Comparison of ENCODE assay signal across 2 cellular contexts in the genomic region with DNA sequence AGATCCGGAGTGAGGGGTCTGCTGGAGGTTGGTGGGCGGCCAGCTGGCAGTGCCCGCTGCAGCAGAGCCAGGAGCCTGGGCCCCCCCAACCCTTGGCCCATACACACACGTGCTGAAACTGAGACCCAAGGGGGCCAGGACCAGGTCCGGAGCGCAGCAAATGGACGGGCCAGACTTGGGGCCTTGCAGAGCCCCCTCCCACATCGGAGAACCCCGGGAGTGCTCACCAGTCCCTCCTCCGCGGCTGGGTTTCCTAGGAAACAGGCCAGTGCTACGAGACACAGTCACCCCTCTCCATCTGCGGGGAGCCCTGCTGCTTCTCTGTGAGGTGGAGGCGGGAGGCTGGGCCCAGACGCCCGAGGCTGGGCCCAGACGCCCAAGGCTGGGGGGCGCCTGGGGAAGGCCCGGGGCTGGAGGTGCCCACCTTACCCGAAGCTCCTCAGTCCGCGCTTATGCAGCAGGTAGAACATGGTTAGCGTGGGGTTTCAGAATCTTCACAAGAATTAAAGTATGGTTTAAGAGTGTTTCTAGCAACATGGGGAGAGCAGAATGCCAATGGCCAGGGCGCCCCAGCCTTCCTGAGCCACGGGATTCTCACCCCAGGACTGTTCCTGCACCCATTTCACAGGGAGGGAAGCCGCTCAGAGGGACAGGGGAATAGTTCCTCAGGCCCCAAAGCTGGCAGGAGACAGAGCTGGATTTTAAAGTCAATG.
TF ChIP-seq lines count a peak whose summit lies in the region.

No MANE protein-coding gene starts in this region.

TF ChIP-seq in GM23338, 12 proteins besides CTCF, POLR2A, EP300 and RAD21:
- no peak for TF ChIP-seq ZNF331 (CRISPR knock-in tag; IDR thresholded peaks at IDR 0.05; ENCODE audit: low read depth)
- TF ChIP-seq EZH2 (IDR thresholded peaks at IDR 0.05; ENCODE audit: low read depth, unreplicated experiment) = no peak
- no peak for TF ChIP-seq CREB1 (CRISPR knock-in tag; IDR thresholded peaks at IDR 0.05; ENCODE audit: low read depth)
- TF ChIP-seq POLR2AphosphoS5 (IDR thresholded peaks at IDR 0.05; ENCODE audit: low read depth) = no peak
- TF ChIP-seq, protein P1, sequence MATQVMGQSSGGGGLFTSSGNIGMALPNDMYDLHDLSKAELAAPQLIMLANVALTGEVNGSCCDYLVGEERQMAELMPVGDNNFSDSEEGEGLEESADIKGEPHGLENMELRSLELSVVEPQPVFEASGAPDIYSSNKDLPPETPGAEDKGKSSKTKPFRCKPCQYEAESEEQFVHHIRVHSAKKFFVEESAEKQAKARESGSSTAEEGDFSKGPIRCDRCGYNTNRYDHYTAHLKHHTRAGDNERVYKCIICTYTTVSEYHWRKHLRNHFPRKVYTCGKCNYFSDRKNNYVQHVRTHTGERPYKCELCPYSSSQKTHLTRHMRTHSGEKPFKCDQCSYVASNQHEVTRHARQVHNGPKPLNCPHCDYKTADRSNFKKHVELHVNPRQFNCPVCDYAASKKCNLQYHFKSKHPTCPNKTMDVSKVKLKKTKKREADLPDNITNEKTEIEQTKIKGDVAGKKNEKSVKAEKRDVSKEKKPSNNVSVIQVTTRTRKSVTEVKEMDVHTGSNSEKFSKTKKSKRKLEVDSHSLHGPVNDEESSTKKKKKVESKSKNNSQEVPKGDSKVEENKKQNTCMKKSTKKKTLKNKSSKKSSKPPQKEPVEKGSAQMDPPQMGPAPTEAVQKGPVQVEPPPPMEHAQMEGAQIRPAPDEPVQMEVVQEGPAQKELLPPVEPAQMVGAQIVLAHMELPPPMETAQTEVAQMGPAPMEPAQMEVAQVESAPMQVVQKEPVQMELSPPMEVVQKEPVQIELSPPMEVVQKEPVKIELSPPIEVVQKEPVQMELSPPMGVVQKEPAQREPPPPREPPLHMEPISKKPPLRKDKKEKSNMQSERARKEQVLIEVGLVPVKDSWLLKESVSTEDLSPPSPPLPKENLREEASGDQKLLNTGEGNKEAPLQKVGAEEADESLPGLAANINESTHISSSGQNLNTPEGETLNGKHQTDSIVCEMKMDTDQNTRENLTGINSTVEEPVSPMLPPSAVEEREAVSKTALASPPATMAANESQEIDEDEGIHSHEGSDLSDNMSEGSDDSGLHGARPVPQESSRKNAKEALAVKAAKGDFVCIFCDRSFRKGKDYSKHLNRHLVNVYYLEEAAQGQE (IDR thresholded peaks at IDR 0.05; ENCODE audit: unreplicated experiment) = no peak
- TF ChIP-seq, protein P2, sequence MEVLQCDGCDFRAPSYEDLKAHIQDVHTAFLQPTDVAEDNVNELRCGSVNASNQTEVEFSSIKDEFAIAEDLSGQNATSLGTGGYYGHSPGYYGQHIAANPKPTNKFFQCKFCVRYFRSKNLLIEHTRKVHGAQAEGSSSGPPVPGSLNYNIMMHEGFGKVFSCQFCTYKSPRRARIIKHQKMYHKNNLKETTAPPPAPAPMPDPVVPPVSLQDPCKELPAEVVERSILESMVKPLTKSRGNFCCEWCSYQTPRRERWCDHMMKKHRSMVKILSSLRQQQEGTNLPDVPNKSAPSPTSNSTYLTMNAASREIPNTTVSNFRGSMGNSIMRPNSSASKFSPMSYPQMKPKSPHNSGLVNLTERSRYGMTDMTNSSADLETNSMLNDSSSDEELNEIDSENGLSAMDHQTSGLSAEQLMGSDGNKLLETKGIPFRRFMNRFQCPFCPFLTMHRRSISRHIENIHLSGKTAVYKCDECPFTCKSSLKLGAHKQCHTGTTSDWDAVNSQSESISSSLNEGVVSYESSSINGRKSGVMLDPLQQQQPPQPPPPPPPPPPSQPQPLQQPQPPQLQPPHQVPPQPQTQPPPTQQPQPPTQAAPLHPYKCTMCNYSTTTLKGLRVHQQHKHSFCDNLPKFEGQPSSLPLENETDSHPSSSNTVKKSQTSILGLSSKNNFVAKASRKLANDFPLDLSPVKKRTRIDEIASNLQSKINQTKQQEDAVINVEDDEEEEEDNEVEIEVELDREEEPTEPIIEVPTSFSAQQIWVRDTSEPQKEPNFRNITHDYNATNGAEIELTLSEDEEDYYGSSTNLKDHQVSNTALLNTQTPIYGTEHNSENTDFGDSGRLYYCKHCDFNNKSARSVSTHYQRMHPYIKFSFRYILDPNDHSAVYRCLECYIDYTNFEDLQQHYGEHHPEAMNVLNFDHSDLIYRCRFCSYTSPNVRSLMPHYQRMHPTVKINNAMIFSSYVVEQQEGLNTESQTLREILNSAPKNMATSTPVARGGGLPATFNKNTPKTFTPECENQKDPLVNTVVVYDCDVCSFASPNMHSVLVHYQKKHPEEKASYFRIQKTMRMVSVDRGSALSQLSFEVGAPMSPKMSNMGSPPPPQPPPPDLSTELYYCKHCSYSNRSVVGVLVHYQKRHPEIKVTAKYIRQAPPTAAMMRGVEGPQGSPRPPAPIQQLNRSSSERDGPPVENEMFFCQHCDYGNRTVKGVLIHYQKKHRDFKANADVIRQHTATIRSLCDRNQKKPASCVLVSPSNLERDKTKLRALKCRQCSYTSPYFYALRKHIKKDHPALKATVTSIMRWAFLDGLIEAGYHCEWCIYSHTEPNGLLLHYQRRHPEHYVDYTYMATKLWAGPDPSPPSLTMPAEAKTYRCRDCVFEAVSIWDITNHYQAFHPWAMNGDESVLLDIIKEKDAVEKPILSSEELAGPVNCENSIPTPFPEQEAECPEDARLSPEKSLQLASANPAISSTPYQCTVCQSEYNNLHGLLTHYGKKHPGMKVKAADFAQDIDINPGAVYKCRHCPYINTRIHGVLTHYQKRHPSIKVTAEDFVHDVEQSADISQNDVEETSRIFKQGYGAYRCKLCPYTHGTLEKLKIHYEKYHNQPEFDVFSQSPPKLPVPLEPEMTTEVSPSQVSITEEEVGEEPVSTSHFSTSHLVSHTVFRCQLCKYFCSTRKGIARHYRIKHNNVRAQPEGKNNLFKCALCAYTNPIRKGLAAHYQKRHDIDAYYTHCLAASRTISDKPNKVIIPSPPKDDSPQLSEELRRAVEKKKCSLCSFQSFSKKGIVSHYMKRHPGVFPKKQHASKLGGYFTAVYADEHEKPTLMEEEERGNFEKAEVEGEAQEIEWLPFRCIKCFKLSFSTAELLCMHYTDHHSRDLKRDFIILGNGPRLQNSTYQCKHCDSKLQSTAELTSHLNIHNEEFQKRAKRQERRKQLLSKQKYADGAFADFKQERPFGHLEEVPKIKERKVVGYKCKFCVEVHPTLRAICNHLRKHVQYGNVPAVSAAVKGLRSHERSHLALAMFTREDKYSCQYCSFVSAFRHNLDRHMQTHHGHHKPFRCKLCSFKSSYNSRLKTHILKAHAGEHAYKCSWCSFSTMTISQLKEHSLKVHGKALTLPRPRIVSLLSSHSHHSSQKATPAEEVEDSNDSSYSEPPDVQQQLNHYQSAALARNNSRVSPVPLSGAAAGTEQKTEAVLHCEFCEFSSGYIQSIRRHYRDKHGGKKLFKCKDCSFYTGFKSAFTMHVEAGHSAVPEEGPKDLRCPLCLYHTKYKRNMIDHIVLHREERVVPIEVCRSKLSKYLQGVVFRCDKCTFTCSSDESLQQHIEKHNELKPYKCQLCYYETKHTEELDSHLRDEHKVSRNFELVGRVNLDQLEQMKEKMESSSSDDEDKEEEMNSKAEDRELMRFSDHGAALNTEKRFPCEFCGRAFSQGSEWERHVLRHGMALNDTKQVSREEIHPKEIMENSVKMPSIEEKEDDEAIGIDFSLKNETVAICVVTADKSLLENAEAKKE (CRISPR knock-in tag; IDR thresholded peaks at IDR 0.05) = no peak
- no peak for TF ChIP-seq STAT1 (IDR thresholded peaks at IDR 0.05; ENCODE audit: unreplicated experiment)

TF ChIP-seq in HepG2, 621 proteins besides CTCF, POLR2A, EP300 and RAD21:
- no peak for TF ChIP-seq SMAD3 (CRISPR knock-in tag; IDR thresholded peaks at IDR 0.05)
- no peak for TF ChIP-seq ZC3H13 (CRISPR knock-in tag; IDR thresholded peaks at IDR 0.05)
- no peak for TF ChIP-seq PHF20 (CRISPR knock-in tag; IDR thresholded peaks at IDR 0.05)
- no peak for TF ChIP-seq ZSCAN12 (CRISPR knock-in tag; IDR thresholded peaks at IDR 0.05)
- TF ChIP-seq MYC (CRISPR knock-in tag; IDR thresholded peaks at IDR 0.05; ENCODE audit: borderline replicate concordance) = no peak
- no peak for TF ChIP-seq SCMH1 (CRISPR knock-in tag; IDR thresholded peaks at IDR 0.05; ENCODE audit: borderline replicate concordance)
- no peak for TF ChIP-seq TBX3 (IDR thresholded peaks at IDR 0.05; ENCODE audit: borderline replicate concordance)
